Comparison of ENCODE assay signal across 9 cellular contexts in genomic region chr1:21368514-21369289, GRCh38.
DNase-seq lines count a peak whose midpoint lies in the region; ATAC-seq, FAIRE-seq and TF ChIP-seq lines count a peak whose summit lies in the region.
"Had no signal": no experiment of that assay in that cellular context is flagged by ENCODE, and none has a peak within 500 bp of the region (broad histone marks: within the 10 kb centered on the region; RNA-seq: fewer than 3 reads in every experiment).

No MANE protein-coding gene starts in this region.

- TF ChIP-seq CTCF in RWPE2 (IDR thresholded peaks at IDR 0.05; ENCODE audit: poor library complexity, severe bottlenecking), result peak; percentile 99
- TF ChIP-seq CTCF in glutamatergic neuron (IDR thresholded peaks at IDR 0.05; ENCODE audit: partially characterized antibody, unreplicated experiment), result peak; percentile 85
- TF ChIP-seq CTCF in pancreas (IDR thresholded peaks at IDR 0.05), result peak; percentile 70 to 95 (median 93)

- no peak overlapping the region for H3K27ac ChIP-seq in RWPE2 (ENCODE audit: poor library complexity, severe bottlenecking)
- no peak overlapping the region for H3K27ac ChIP-seq in pancreas

- no peak overlapping the region for H3K4me3 Mint-ChIP-seq in glutamatergic neuron (ENCODE audit: unreplicated experiment)

- H3K27ac Mint-ChIP-seq in glutamatergic neuron (ENCODE audit: unreplicated experiment), result peak overlapping the region; percentile 15

- intact Hi-C loops in pancreas (cut with DNase I), result loop anchor here (2.0 to 10.0 kb wide), 3 partner anchors 114 to 136 kb away; no protein-coding TSS in a partner anchor

- ATAC-seq in RWPE2 (ENCODE audit: low read depth) (peak; percentile 86), pancreas (peak; percentile 87 to 97 (median 96)), GM19351 (IDR thresholded peaks at IDR 0.05; ENCODE audit: unreplicated experiment) (no peak)

- H3K4me3 ChIP-seq in RWPE2 (ENCODE audit: severe bottlenecking), result no peak overlapping the region
- H3K4me3 ChIP-seq in pancreas, result no peak overlapping the region

- WGBS in pancreas, 2 donors, result 27 to 28% methylated on average over 9 of the region's 9 CpGs

- H3K36me3 Mint-ChIP-seq in glutamatergic neuron (ENCODE audit: unreplicated experiment), result no peaks in the 10 kb centered on the region

- H3K4me1 ChIP-seq in RWPE2 (ENCODE audit: insufficient read depth, poor library complexity, severe bottlenecking), result peaks cover 3% of the 10 kb centered on the region
- H3K4me1 ChIP-seq in pancreas, result peaks cover 0 to 3% (median 2%) of the 10 kb centered on the region in 3 donors

- H3K4me1 Mint-ChIP-seq in glutamatergic neuron (ENCODE audit: low read depth, unreplicated experiment), result no peaks in the 10 kb centered on the region

- H3K27me3 ChIP-seq in RWPE2 (ENCODE audit: insufficient read depth, poor library complexity, severe bottlenecking) (no peaks in the 10 kb centered on the region), pancreas (no peaks in the 10 kb centered on the region)

- no peaks in the 10 kb centered on the region for H3K36me3 ChIP-seq in RWPE2 (ENCODE audit: low read depth)
- no peaks in the 10 kb centered on the region for H3K36me3 ChIP-seq in pancreas

- no peaks in the 10 kb centered on the region for H3K9me3 ChIP-seq in RWPE2 (ENCODE audit: severe bottlenecking)
- no peaks in the 10 kb centered on the region for H3K9me3 ChIP-seq in pancreas

- H3K9me3 Mint-ChIP-seq in glutamatergic neuron (ENCODE audit: unreplicated experiment), result peaks cover 1% of the 10 kb centered on the region

- peaks cover 5% of the 10 kb centered on the region for H3K27me3 Mint-ChIP-seq in glutamatergic neuron (ENCODE audit: unreplicated experiment)

- DNase-seq in DMS153 (lab: John Stamatoyannopoulos, UW) (peak; percentile 62), Kasumi-1 (lab: John Stamatoyannopoulos, UW) (peak; percentile 25 to 60), RWPE2 (ENCODE audit: low spot score) (no peak), glutamatergic neuron (peak; percentile 87), pancreas (peak; percentile 70 to 90 (median 82)), ureter (ENCODE audit: low spot score) (peak; percentile 86)
- DNase-seq in activated naive CD4-positive, alpha-beta T cell treated with anti-CD3 and anti-CD28 coated beads, Interleukin-2, amount 50 U/mL, for 16 hours, result peak; percentile 64

- no peak for FAIRE-seq in pancreas (lab: Jason Lieb, UNC)
- FAIRE-seq: TTC549 had no signal
